ENCODE assay signal across 7 cellular contexts in the genomic region with DNA sequence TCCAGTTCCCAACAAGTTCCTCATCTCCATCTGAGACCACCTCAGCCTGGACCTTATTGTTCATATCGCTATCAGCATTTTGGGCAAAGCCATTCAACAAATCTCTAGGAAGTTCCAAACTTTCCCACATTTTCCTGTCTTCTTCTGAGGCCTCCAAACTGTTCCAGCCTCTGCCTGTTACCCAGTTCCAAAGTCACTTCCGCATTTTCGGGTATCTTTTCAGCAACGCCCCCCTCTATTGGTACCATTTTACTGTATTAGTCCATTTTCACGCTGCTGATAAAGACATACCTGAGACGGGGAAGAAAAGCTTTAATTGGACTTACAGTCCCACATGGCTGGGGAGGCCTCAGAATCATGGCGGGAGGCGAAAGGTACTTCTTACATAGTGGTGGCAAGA. TPM values are rescaled to one million over a fixed set of nuclear protein-coding genes. Genes with fewer than 3 reads are reported as not detected.
"Had no signal": no experiment of that assay in that cellular context is flagged by ENCODE, and none has a peak within 500 bp of the region (broad histone marks: within the 10 kb centered on the region; RNA-seq: fewer than 3 reads in every experiment).

No MANE protein-coding gene starts in this region.

RNA-seq across cellular contexts. Expression of a gene that starts 13.6 kb away (rescaled TPM):
- total RNA-seq: GM23248, GM23338, H1, H4, H7, H9, HFFc6 had no signal
- polyA plus RNA-seq: GM23248, GM23338, H1 had no signal
